8 cellular contexts compared by ENCODE assay signal in the genomic region with DNA sequence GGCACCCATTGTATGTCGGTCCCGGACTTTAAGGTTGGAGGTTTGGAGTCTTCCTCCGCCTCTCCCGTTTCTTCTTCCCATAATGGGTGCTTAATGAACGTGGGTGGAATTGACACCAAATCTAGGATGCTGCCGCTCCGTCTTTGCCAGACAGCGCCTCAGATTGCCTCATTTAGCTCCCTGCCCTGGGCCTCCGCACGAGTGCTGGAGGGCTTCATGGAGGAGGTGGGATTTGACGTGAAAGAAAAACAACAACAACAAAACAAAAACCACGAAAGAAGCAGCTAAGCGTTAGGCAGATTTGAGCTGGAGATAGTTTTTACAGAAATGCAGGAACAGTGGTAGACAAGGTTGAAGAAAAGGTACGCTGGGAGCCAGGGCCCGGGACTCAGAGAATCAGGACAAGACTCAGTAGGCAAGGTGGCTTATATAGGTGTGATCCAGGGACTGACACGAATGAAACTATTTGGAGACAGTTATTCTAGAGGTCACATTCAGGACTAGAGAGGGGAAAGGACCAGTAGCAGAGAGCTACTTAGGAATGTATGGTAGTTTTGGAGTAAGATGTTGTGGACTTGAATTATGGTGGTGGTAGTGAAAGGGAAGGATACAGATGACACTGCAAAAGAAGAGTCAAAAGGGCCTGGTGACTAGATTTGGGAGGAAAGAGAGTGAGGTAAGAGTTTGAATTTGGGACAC. TPM values are rescaled to one million over a fixed set of nuclear protein-coding genes. Genes with fewer than 3 reads are reported as not detected.
A peak's percentile ranks its signal among the peaks of the same experiment; 100 is the strongest.
DNase-seq lines count a peak whose midpoint lies in the region; ATAC-seq and TF ChIP-seq lines count a peak whose summit lies in the region.

No MANE protein-coding gene starts in this region.

- peak overlapping the region; percentile 93 to 96 for H3K27ac Mint-ChIP-seq in activated naive CD4-positive, alpha-beta T cell treated with anti-CD3 and anti-CD28 coated beads, Interleukin-2, amount 50 U/mL, for 72 hours

- 10% methylated on average over 15 of the region's 16 CpGs for WGBS in suprapubic skin

- no peak for TF ChIP-seq POLR2A in suprapubic skin (IDR thresholded peaks at IDR 0.05)

- H3K36me3 Mint-ChIP-seq in activated naive CD4-positive, alpha-beta T cell treated with anti-CD3 and anti-CD28 coated beads, Interleukin-2, amount 50 U/mL, for 72 hours: peaks cover 24 to 41% of the 10 kb centered on the region in 2 donors

- H3K4me3 ChIP-seq in suprapubic skin: peak overlapping the region; percentile 83

- ATAC-seq in GM18873 (IDR thresholded peaks at IDR 0.05; ENCODE audit: low FRiP score, unreplicated experiment): peak; percentile 1
- ATAC-seq in HG02884 (IDR thresholded peaks at IDR 0.05; ENCODE audit: unreplicated experiment): peak; percentile 7
- ATAC-seq in activated naive CD4-positive, alpha-beta T cell treated with anti-CD3 and anti-CD28 coated beads, Interleukin-2, amount 50 U/mL, for 72 hours: peak in 1 of 2 donors; percentile 2
- ATAC-seq in HG03354 (IDR thresholded peaks at IDR 0.05; ENCODE audit: poor library complexity, severe bottlenecking, unreplicated experiment): no peak

- H3K27me3 ChIP-seq in suprapubic skin: no peaks in the 10 kb centered on the region

- H3K9me3 ChIP-seq in suprapubic skin: no peaks in the 10 kb centered on the region

- no peak for TF ChIP-seq EP300 in suprapubic skin (IDR thresholded peaks at IDR 0.05)

- no peak for TF ChIP-seq CTCF in suprapubic skin (IDR thresholded peaks at IDR 0.05)

- no peak for DNase-seq in activated naive CD4-positive, alpha-beta T cell treated with anti-CD3 and anti-CD28 coated beads, Interleukin-2, amount 50 U/mL, for 72 hours (ENCODE audit: low spot score in 2 of 2)
- peak; percentile 20 for DNase-seq in iPS-NIHi7 (ENCODE audit: extremely low spot score)
- no peak for DNase-seq in suprapubic skin (ENCODE audit: low spot score in 2 of 2)
- DNase-seq in NCI-H524 treated with DMSO at 0.1 percent for 48 hours (lab: John Stamatoyannopoulos, UW): no peak
- no peak for DNase-seq in NCI-H187 (lab: John Stamatoyannopoulos, UW)

- H3K4me1 ChIP-seq in suprapubic skin: peaks cover 21% of the 10 kb centered on the region

- no peaks in the 10 kb centered on the region for H3K36me3 ChIP-seq in suprapubic skin

- H3K9me3 Mint-ChIP-seq in activated naive CD4-positive, alpha-beta T cell treated with anti-CD3 and anti-CD28 coated beads, Interleukin-2, amount 50 U/mL, for 72 hours: peaks cover 3 to 9% of the 10 kb centered on the region in 2 donors

- H3K27ac ChIP-seq in suprapubic skin: peak overlapping the region; percentile 96

RNA-seq across cellular contexts. Expression of gene ZNF2, which starts 0.6 kb away (rescaled TPM):
- total RNA-seq in activated naive CD4-positive, alpha-beta T cell treated with anti-CD3 and anti-CD28 coated beads, Interleukin-2, amount 50 U/mL, for 72 hours: 1 to 10 TPM; 3.9 to 5.3 TPM
- total RNA-seq in suprapubic skin: 1 to 10 TPM; 1.4 to 4.8 (median 2.6) TPM

RNA-seq across cellular contexts. Expression of gene ZNF514, which starts 6.6 kb away (rescaled TPM):
- 10 to 100 TPM in 1 of 2 donors, 1 to 10 TPM in 1; 7.6 to 11.0 TPM for total RNA-seq in activated naive CD4-positive, alpha-beta T cell treated with anti-CD3 and anti-CD28 coated beads, Interleukin-2, amount 50 U/mL, for 72 hours
- 10 to 100 TPM in 3 of 4 donors, 1 to 10 TPM in 1; 9.1 to 33.3 (median 23.1) TPM for total RNA-seq in suprapubic skin

RNA-seq across cellular contexts. Expression of gene ZNF892, which starts 41.1 kb away (rescaled TPM):
- total RNA-seq in activated naive CD4-positive, alpha-beta T cell treated with anti-CD3 and anti-CD28 coated beads, Interleukin-2, amount 50 U/mL, for 72 hours: 1 to 10 TPM; 3.6 to 3.9 TPM
- total RNA-seq in suprapubic skin: 1 to 10 TPM; 1.6 to 3.2 (median 2.6) TPM

RNA-seq across cellular contexts. Expression of gene MRPS5, which starts 44.6 kb away (rescaled TPM):
- 100 to 1,000 TPM in 1 of 2 donors, 10 to 100 TPM in 1; 78.8 to 102 TPM for total RNA-seq in activated naive CD4-positive, alpha-beta T cell treated with anti-CD3 and anti-CD28 coated beads, Interleukin-2, amount 50 U/mL, for 72 hours
- total RNA-seq in suprapubic skin: 10 to 100 TPM; 31.9 to 57.1 (median 36.8) TPM
